12 cellular contexts compared by ENCODE assay signal in the genomic region with DNA sequence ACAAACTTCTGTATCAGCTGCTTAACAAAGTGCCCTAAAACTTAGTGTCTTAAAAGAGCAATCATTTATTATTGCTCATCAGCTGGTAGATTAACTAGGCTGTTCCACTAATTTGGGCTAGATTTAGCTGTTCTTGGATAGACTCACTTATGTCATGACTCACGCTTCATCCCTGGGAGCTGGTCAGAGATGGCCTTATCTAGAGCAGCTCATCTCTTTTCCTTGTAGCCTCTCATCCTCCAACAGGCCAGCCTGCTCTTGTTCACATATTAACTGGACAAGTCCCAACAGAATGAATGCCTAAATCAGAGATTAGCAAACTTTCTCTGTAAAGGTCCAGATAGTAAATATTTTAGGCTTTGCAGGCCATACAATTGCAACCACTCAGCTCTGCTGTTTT.
"Had no signal": no experiment of that assay in that cellular context is flagged by ENCODE, and none has a peak within 500 bp of the region (broad histone marks: within the 10 kb centered on the region; RNA-seq: fewer than 3 reads in every experiment).

No MANE protein-coding gene starts in this region.

- H3K4me1 ChIP-seq: ascending aorta, breast epithelium, right atrium auricular region, upper lobe of left lung had no signal

- H3K4me3 ChIP-seq: ascending aorta, breast epithelium, right atrium auricular region, smooth muscle cell, upper lobe of left lung had no signal

- ATAC-seq: activated CD4-positive, CD25-positive, alpha-beta regulatory T cell treated with anti-CD3 and anti-CD28 coated beads, Interleukin-2, amount 50 U/mL, for 24 hours; T-cell had no signal

- H3K27ac ChIP-seq: ascending aorta, breast epithelium, right atrium auricular region, upper lobe of left lung had no signal

- H3K36me3 ChIP-seq: ascending aorta, breast epithelium, right atrium auricular region, upper lobe of left lung had no signal

- DNase-seq: activated naive CD4-positive, alpha-beta T cell; endodermal cell; erythroblast; nucleus accumbens; T-cell; T-helper 9 cell; upper lobe of left lung had no signal

- H3K4me2 ChIP-seq: smooth muscle cell had no signal

- H3K9me3 ChIP-seq: ascending aorta, breast epithelium, right atrium auricular region, upper lobe of left lung had no signal

- H3K27me3 ChIP-seq: ascending aorta, breast epithelium, right atrium auricular region, upper lobe of left lung had no signal
